Comparison of ENCODE assay signal across 15 cellular contexts in the genomic region with DNA sequence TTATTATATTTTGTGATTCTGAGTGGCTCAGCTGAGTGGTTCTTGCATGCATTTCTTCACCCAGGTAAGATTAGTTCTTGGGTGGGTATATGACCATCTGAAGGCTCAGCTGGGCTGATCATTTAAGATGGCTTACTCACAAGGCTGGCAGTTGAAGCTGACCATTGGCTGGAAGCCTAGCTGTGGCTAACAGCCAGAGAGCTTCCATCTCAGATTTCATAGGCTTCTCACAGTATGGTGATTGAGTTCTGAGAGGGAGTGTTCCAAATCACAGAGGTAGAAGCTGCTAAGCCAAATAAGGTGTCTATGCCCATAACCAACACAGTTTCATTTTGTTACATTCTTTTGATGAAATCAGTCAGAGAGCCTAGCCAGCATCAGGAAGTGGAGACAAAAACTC.
DNase-seq lines count a peak whose midpoint lies in the region; ATAC-seq and TF ChIP-seq lines count a peak whose summit lies in the region.
"Had no signal": no experiment of that assay in that cellular context is flagged by ENCODE, and none has a peak within 500 bp of the region (broad histone marks: within the 10 kb centered on the region; RNA-seq: fewer than 3 reads in every experiment).

No MANE protein-coding gene starts in this region.

- ATAC-seq in Panc1, result no peak
- ATAC-seq in GM19328 (IDR thresholded peaks at IDR 0.05; ENCODE audit: unreplicated experiment), result no peak
- no peak for ATAC-seq in GM19452 (IDR thresholded peaks at IDR 0.05; ENCODE audit: unreplicated experiment)
- ATAC-seq: psoas muscle had no signal

- H3K27me3 ChIP-seq in Panc1 (ENCODE audit: control insufficient read depth, insufficient read depth, low read length), result no peaks in the 10 kb centered on the region
- H3K27me3 ChIP-seq: BE2C had no signal

- no peak for TF ChIP-seq CTCF in Panc1 (IDR thresholded peaks at IDR 0.05)

- CTCF ChIA-PET in Panc1 (lab: Charles Lee), result no interaction called here

- H3K9me3 ChIP-seq in Panc1 (ENCODE audit: control insufficient read depth, insufficient read depth, low read depth, low read length), result no peaks in the 10 kb centered on the region
- H3K9me3 ChIP-seq: BE2C had no signal

- DNase-seq in Daoy (ENCODE audit: low read depth) (peak; percentile 42), NCI-H146 treated with DMSO at 0.1 percent for 48 hours (lab: John Stamatoyannopoulos, UW; ENCODE audit: unreplicated experiment) (peak; percentile 53), Panc1 (ENCODE audit: low read depth, low spot score) (peak; percentile 2), iPS-NIHi7 (ENCODE audit: extremely low spot score) (peak; percentile 16), cardiac septum (ENCODE audit: low spot score) (no peak), activated gamma-delta T cell treated with Interleukin-2 at 50 U/mL for 16 hours (no peak)
- DNase-seq: activated CD4-positive, alpha-beta T cell treated with anti-CD3 and anti-CD28 coated beads for 48 hours; BE2C; caudate nucleus; erythroblast; hypothalamus; NCI-H1930; psoas muscle had no signal

- no peak overlapping the region for H3K4me3 ChIP-seq in Panc1 (ENCODE audit: low read depth in 2 of 2, low read length in 2 of 2)
- H3K4me3 ChIP-seq: psoas muscle had no signal

- H3K4me1 ChIP-seq in Panc1 (ENCODE audit: control insufficient read depth, insufficient read depth, low read length), result no peaks in the 10 kb centered on the region
- H3K4me1 ChIP-seq: BE2C, psoas muscle had no signal

- intact Hi-C loops in Panc1 (cut with micrococcal nuclease; ENCODE audit: unreplicated experiment), result no loop called here
- intact Hi-C loops in cardiac septum (cut with DNase I), result no loop called here

- no peaks in the 10 kb centered on the region for H3K36me3 ChIP-seq in Panc1 (ENCODE audit: control insufficient read depth, insufficient read depth, low read length)
- H3K36me3 ChIP-seq: BE2C had no signal

- in situ Hi-C loops in Panc1 (cut with HindIII; ENCODE audit: low pct_unique_long_range_greater_than_20kb, low sequenced_read_pairs), result no loop called here

- POLR2A ChIA-PET in Panc1 (lab: Charles Lee), result no interaction called here

- no TSS peak for BruUV-seq in Panc1 (replicated peaks; lab: Mats Ljungman, UMichigan)

- H3K27ac ChIP-seq in Panc1 (ENCODE audit: low read length), result no peak overlapping the region
- H3K27ac ChIP-seq: psoas muscle had no signal

Comparison
In these comparisons a context has a peak if more than half of its experiments do, and no peak if none do; other contexts are left out.
1. DNase-seq: peak in Daoy (single experiment), NCI-H146 treated with DMSO at 0.1 percent for 48 hours (single experiment), Panc1 (single experiment) and iPS-NIHi7 (single experiment); none in cardiac septum (single experiment) and activated gamma-delta T cell treated with Interleukin-2 at 50 U/mL for 16 hours (single experiment).